Comparison of ENCODE assay signal across 1 cellular context in genomic region chr6:143059616-143060353, GRCh38.
A peak's percentile ranks its signal among the peaks of the same experiment; 100 is the strongest.
TF ChIP-seq lines count a peak whose summit lies in the region.

No MANE protein-coding gene starts in this region.

TF ChIP-seq in HepG2, 621 proteins besides CTCF, POLR2A, EP300 and RAD21 (continued from another document and continues in another):
- TF ChIP-seq ZNF18 (CRISPR knock-in tag; IDR thresholded peaks at IDR 0.05; ENCODE audit: insufficient replicate concordance), result peak; percentile 3
- TF ChIP-seq ZNF260 (CRISPR knock-in tag; IDR thresholded peaks at IDR 0.05; ENCODE audit: borderline replicate concordance, low read depth), result no peak
- no peak for TF ChIP-seq ZNF274 (CRISPR knock-in tag; IDR thresholded peaks at IDR 0.05)
- TF ChIP-seq ZNF788 (CRISPR knock-in tag; IDR thresholded peaks at IDR 0.05; ENCODE audit: borderline replicate concordance), result no peak
- no peak for TF ChIP-seq HNRNPL (IDR thresholded peaks at IDR 0.05; ENCODE audit: low read depth, low read length)
- no peak for TF ChIP-seq ZFP90 (CRISPR knock-in tag; IDR thresholded peaks at IDR 0.05; ENCODE audit: borderline replicate concordance)
- no peak for TF ChIP-seq FOXJ3 (CRISPR knock-in tag; IDR thresholded peaks at IDR 0.05; ENCODE audit: borderline replicate concordance)
- TF ChIP-seq ZNF510 (CRISPR knock-in tag; IDR thresholded peaks at IDR 0.05; ENCODE audit: low read depth), result no peak
- TF ChIP-seq THYN1 (CRISPR knock-in tag; IDR thresholded peaks at IDR 0.05; ENCODE audit: borderline replicate concordance, low read depth), result no peak
- TF ChIP-seq PAX8 (CRISPR knock-in tag; IDR thresholded peaks at IDR 0.05; ENCODE audit: borderline replicate concordance), result no peak
- TF ChIP-seq FOXK1 (CRISPR knock-in tag; IDR thresholded peaks at IDR 0.05; ENCODE audit: borderline replicate concordance, low read depth), result peak; percentile 90
- TF ChIP-seq ZNF75D (CRISPR knock-in tag; IDR thresholded peaks at IDR 0.05; ENCODE audit: borderline replicate concordance), result no peak
- TF ChIP-seq ZFP36L2 (CRISPR knock-in tag; IDR thresholded peaks at IDR 0.05), result no peak
- no peak; the same call in 1 of the 2 replicates for TF ChIP-seq MXD4 (CRISPR knock-in tag; IDR thresholded peaks at IDR 0.05)
- no peak for TF ChIP-seq ZNF7 (CRISPR knock-in tag; IDR thresholded peaks at IDR 0.05)
- TF ChIP-seq HNRNPLL (IDR thresholded peaks at IDR 0.05; ENCODE audit: low read depth, low read length, poor library complexity, severe bottlenecking), result no peak
- no peak; the same call in 1 of the 2 replicates for TF ChIP-seq EHMT2 (IDR thresholded peaks at IDR 0.05; ENCODE audit: borderline replicate concordance, low read depth, low read length)
- no peak; the same call in 1 of the 2 replicates for TF ChIP-seq ZBTB8A (CRISPR knock-in tag; IDR thresholded peaks at IDR 0.05; ENCODE audit: borderline replicate concordance, low read depth)
- no peak for TF ChIP-seq ZNF772 (CRISPR knock-in tag; IDR thresholded peaks at IDR 0.05)
- TF ChIP-seq HMGXB4 (CRISPR knock-in tag; IDR thresholded peaks at IDR 0.05; ENCODE audit: borderline replicate concordance in 1 of 2, low read depth in 1 of 2), result no peak; a peak in 1 of 4 replicates
- no peak for TF ChIP-seq GZF1 (CRISPR knock-in tag; IDR thresholded peaks at IDR 0.05)
- no peak for TF ChIP-seq ZNF737 (CRISPR knock-in tag; IDR thresholded peaks at IDR 0.05; ENCODE audit: borderline replicate concordance)
- peak; percentile 45 for TF ChIP-seq CREM (IDR thresholded peaks at IDR 0.05)
- no peak for TF ChIP-seq CREM (CRISPR knock-in tag; IDR thresholded peaks at IDR 0.05)
- TF ChIP-seq FOXC1 (CRISPR knock-in tag; IDR thresholded peaks at IDR 0.05; ENCODE audit: borderline replicate concordance), result no peak
- TF ChIP-seq HOXA5 (CRISPR knock-in tag; IDR thresholded peaks at IDR 0.05), result peak; percentile 17; the same call in 1 of the 2 replicates
- TF ChIP-seq PHB2 (IDR thresholded peaks at IDR 0.05; ENCODE audit: partially characterized antibody), result no peak
- no peak for TF ChIP-seq CSRNP2 (CRISPR knock-in tag; conservative IDR thresholded peaks at IDR 0.05; ENCODE audit: low read depth)
- no peak for TF ChIP-seq ZNF230 (CRISPR knock-in tag; IDR thresholded peaks at IDR 0.05)
- peak; percentile 52; the same call in 1 of the 2 replicates for TF ChIP-seq MYPOP (CRISPR knock-in tag; IDR thresholded peaks at IDR 0.05)
- no peak for TF ChIP-seq ZNF629 (CRISPR knock-in tag; conservative IDR thresholded peaks at IDR 0.05)
- TF ChIP-seq NFE2 (CRISPR knock-in tag; IDR thresholded peaks at IDR 0.05), result no peak
- TF ChIP-seq SP5 (CRISPR knock-in tag; IDR thresholded peaks at IDR 0.05; ENCODE audit: borderline replicate concordance, low read depth), result 0 out of 2 replicates have a peak, but pooled peaks have one; percentile 36
- no peak for TF ChIP-seq LRRFIP1 (CRISPR knock-in tag; conservative IDR thresholded peaks at IDR 0.05)
- no peak for TF ChIP-seq ZBTB34 (CRISPR knock-in tag; IDR thresholded peaks at IDR 0.05)
- no peak for TF ChIP-seq ZNF674 (CRISPR knock-in tag; IDR thresholded peaks at IDR 0.05; ENCODE audit: low read depth)
- no peak for TF ChIP-seq ONECUT2 (CRISPR knock-in tag; IDR thresholded peaks at IDR 0.05)
- TF ChIP-seq ZBTB37 (CRISPR knock-in tag; IDR thresholded peaks at IDR 0.05), result no peak
- no peak for TF ChIP-seq ZNF282 (IDR thresholded peaks at IDR 0.05; ENCODE audit: partially characterized antibody)
- TF ChIP-seq GABPB1 (CRISPR knock-in tag; IDR thresholded peaks at IDR 0.05), result no peak; the same call in 1 of the 2 replicates
- no peak for TF ChIP-seq MAX (IDR thresholded peaks at IDR 0.05)
- peak; percentile 30; the same call in 1 of the 2 replicates for TF ChIP-seq ZNF792 (CRISPR knock-in tag; IDR thresholded peaks at IDR 0.05)
- no peak for TF ChIP-seq PITX1 (CRISPR knock-in tag; IDR thresholded peaks at IDR 0.05)
- peak; percentile 59 for TF ChIP-seq PATZ1 (CRISPR knock-in tag; IDR thresholded peaks at IDR 0.05)
- no peak for TF ChIP-seq ZNF446 (CRISPR knock-in tag; IDR thresholded peaks at IDR 0.05)
- TF ChIP-seq ZNF225 (CRISPR knock-in tag; IDR thresholded peaks at IDR 0.05), result no peak
- no peak for TF ChIP-seq ZMYM3 (CRISPR knock-in tag; IDR thresholded peaks at IDR 0.05)
- no peak for TF ChIP-seq SKI (IDR thresholded peaks at IDR 0.05; ENCODE audit: partially characterized antibody)
- no peak for TF ChIP-seq ETS1 (CRISPR knock-in tag; IDR thresholded peaks at IDR 0.05)
- TF ChIP-seq ATF2 (CRISPR knock-in tag; IDR thresholded peaks at IDR 0.05), result peak; percentile 42; the same call in 1 of the 2 replicates
- peak; percentile 80 for TF ChIP-seq ELF3 (CRISPR knock-in tag; IDR thresholded peaks at IDR 0.05)
- peak; percentile 98 for TF ChIP-seq CEBPG (CRISPR knock-in tag; IDR thresholded peaks at IDR 0.05)
